Comparison of ENCODE assay signal across 1 cellular context in genomic region chr7:6451224-6451705, GRCh38.
A peak's percentile ranks its signal among the peaks of the same experiment; 100 is the strongest.
TF ChIP-seq lines count a peak whose summit lies in the region.

No MANE protein-coding gene starts in this region.

TF ChIP-seq in K562, 482 proteins besides CTCF, POLR2A, EP300 and RAD21 (continued from another document and continues in another):
- TF ChIP-seq MLX (CRISPR knock-in tag; conservative IDR thresholded peaks at IDR 0.05): no peak
- no peak for TF ChIP-seq SUPT5H (IDR thresholded peaks at IDR 0.05)
- TF ChIP-seq PPARD (CRISPR knock-in tag; IDR thresholded peaks at IDR 0.05): no peak
- TF ChIP-seq SP1 (CRISPR knock-in tag; IDR thresholded peaks at IDR 0.05): peak; percentile 65; the same call in 1 of the 2 replicates
- TF ChIP-seq ZNF41 (CRISPR knock-in tag; conservative IDR thresholded peaks at IDR 0.05): no peak
- peak; percentile 77; the same call in 1 of the 2 replicates for TF ChIP-seq RUNX1 (IDR thresholded peaks at IDR 0.05; ENCODE audit: low read depth)
- TF ChIP-seq L3MBTL2 (IDR thresholded peaks at IDR 0.05): peak; percentile 57; the same call in 1 of the 2 replicates
- peak; percentile 53 to 96; a peak in 2 of 4 replicates for TF ChIP-seq HDAC1 (IDR thresholded peaks at IDR 0.05)
- peak; percentile 96 for TF ChIP-seq CC2D1A (IDR thresholded peaks at IDR 0.05)
- TF ChIP-seq THRB (CRISPR knock-in tag; conservative IDR thresholded peaks at IDR 0.05): peak; percentile 5; the same call in 1 of the 2 replicates
- TF ChIP-seq HDAC8 (tag; IDR thresholded peaks at IDR 0.05): no peak
- TF ChIP-seq ZNF318 (IDR thresholded peaks at IDR 0.05; ENCODE audit: borderline replicate concordance in 1 of 2, low read depth in 1 of 2): no peak
- no peak for TF ChIP-seq DLX4 (CRISPR knock-in tag; IDR thresholded peaks at IDR 0.05)
- TF ChIP-seq ZNF280A (IDR thresholded peaks at IDR 0.05; ENCODE audit: low read depth, partially characterized antibody): no peak
- TF ChIP-seq ZNF655 (CRISPR knock-in tag; IDR thresholded peaks at IDR 0.05): no peak
- TF ChIP-seq RNF2 (IDR thresholded peaks at IDR 0.05): peak; percentile 58; the same call in 1 of the 2 replicates
- peak; percentile 97 for TF ChIP-seq PML (IDR thresholded peaks at IDR 0.05; ENCODE audit: low read length)
- no peak for TF ChIP-seq CHD4 (IDR thresholded peaks at IDR 0.05; ENCODE audit: insufficient read depth, insufficient replicate concordance, low read depth, low read length, poor library complexity, severe bottlenecking)
- TF ChIP-seq HMGXB4 (CRISPR knock-in tag; IDR thresholded peaks at IDR 0.05): no peak
- no peak for TF ChIP-seq CREB3 (tag; conservative IDR thresholded peaks at IDR 0.05; ENCODE audit: low read depth)
- TF ChIP-seq PTRF (tag; IDR thresholded peaks at IDR 0.05): no peak
- TF ChIP-seq ZFP91 (CRISPR knock-in tag; IDR thresholded peaks at IDR 0.05): no peak
- peak; percentile 73; the same call in 1 of the 2 replicates for TF ChIP-seq BACH1 (tag; IDR thresholded peaks at IDR 0.05)
- no peak for TF ChIP-seq NR3C1 (CRISPR knock-in tag; IDR thresholded peaks at IDR 0.05)
- TF ChIP-seq KDM1A (IDR thresholded peaks at IDR 0.05): peak; percentile 97
- no peak for TF ChIP-seq IFI16 (CRISPR knock-in tag; IDR thresholded peaks at IDR 0.05)
- TF ChIP-seq CHAMP1 (IDR thresholded peaks at IDR 0.05): peak; percentile 93
- peak in 1 of 2 experiments; percentile 86; a peak in 2 of 4 replicates for TF ChIP-seq MLLT1 (IDR thresholded peaks at IDR 0.05)
- TF ChIP-seq CHD1 (IDR thresholded peaks at IDR 0.05; ENCODE audit: low read length): no peak
- peak; percentile 97 for TF ChIP-seq NCOR1 (IDR thresholded peaks at IDR 0.05)
- no peak for TF ChIP-seq ZNF217 (CRISPR knock-in tag; IDR thresholded peaks at IDR 0.05)
- no peak for TF ChIP-seq NELFE (IDR thresholded peaks at IDR 0.05; ENCODE audit: insufficient read depth, insufficient read length)
- TF ChIP-seq ZFP36 (IDR thresholded peaks at IDR 0.05; ENCODE audit: low read depth, low read length, partially characterized antibody): no peak
- peak; percentile 64 for TF ChIP-seq MAFG (tag; conservative IDR thresholded peaks at IDR 0.05)
- TF ChIP-seq COPS2 (conservative IDR thresholded peaks at IDR 0.05): no peak
- no peak for TF ChIP-seq BMI1 (IDR thresholded peaks at IDR 0.05; ENCODE audit: low read length)
- no peak for TF ChIP-seq PRPF4 (IDR thresholded peaks at IDR 0.05; ENCODE audit: insufficient read depth, low read depth, low read length, poor library complexity, severe bottlenecking)
- no peak for TF ChIP-seq CBX8 (IDR thresholded peaks at IDR 0.05; ENCODE audit: borderline replicate concordance, extremely low read depth, low read depth, low read length, poor library complexity, severe bottlenecking)
